Comparison of ENCODE assay signal across 17 cellular contexts in genomic region chr6:74871757-74872156, GRCh38.
DNase-seq lines count a peak whose midpoint lies in the region; ATAC-seq and TF ChIP-seq lines count a peak whose summit lies in the region.
"Had no signal": no experiment of that assay in that cellular context is flagged by ENCODE, and none has a peak within 500 bp of the region (broad histone marks: within the 10 kb centered on the region; RNA-seq: fewer than 3 reads in every experiment).

No MANE protein-coding gene starts in this region.

- 82 to 93% methylated on average over 1 of the region's 1 CpG for WGBS in GM23248 (ENCODE audit: low coverage in 1 of 2, low lambda C conversion rate in 2 of 2, missing lambda C conversion rate in 2 of 2), 2 experiments

- H3K27me3 Mint-ChIP-seq in nephron (ENCODE audit: low read depth) = no peaks in the 10 kb centered on the region
- H3K27me3 Mint-ChIP-seq in CD4-positive, alpha-beta memory T cell = no peaks in the 10 kb centered on the region
- H3K27me3 Mint-ChIP-seq: activated naive CD8-positive, alpha-beta T cell treated with anti-CD3 and anti-CD28 coated beads for 36 hours had no signal

- H3K4me1 ChIP-seq in GM23248 (ENCODE audit: insufficient read depth) (peaks cover 16% of the 10 kb centered on the region), RWPE2 (ENCODE audit: insufficient read depth, poor library complexity, severe bottlenecking) (peaks cover 8% of the 10 kb centered on the region), PC-9 (replicated peaks; ENCODE audit: insufficient read depth) (no peaks in the 10 kb centered on the region)
- no peaks in the 10 kb centered on the region for H3K4me1 ChIP-seq in CD4-positive, alpha-beta memory T cell (ENCODE audit: insufficient read depth, low read length)
- H3K4me1 ChIP-seq: pancreas had no signal

- H3K27me3 ChIP-seq in GM23248 (replicated peaks; ENCODE audit: insufficient read depth) (no peaks in the 10 kb centered on the region), RWPE2 (ENCODE audit: insufficient read depth, poor library complexity, severe bottlenecking) (no peaks in the 10 kb centered on the region), PC-9 (ENCODE audit: insufficient read depth, low read depth) (no peaks in the 10 kb centered on the region)
- no peaks in the 10 kb centered on the region for H3K27me3 ChIP-seq in CD4-positive, alpha-beta memory T cell (ENCODE audit: insufficient read depth, low read length)
- H3K27me3 ChIP-seq: pancreas, SJSA1 had no signal

- peak overlapping the region; percentile 99 to 100 (median 99) for H3K27ac Mint-ChIP-seq in nephron
- no peak overlapping the region for H3K27ac Mint-ChIP-seq in CD4-positive, alpha-beta memory T cell
- H3K27ac Mint-ChIP-seq: activated naive CD8-positive, alpha-beta T cell treated with anti-CD3 and anti-CD28 coated beads for 36 hours; activated T-helper 1 cell treated with anti-CD3 and anti-CD28 coated beads, Interleukin-12 subunit alpha, Interleukin-12 subunit beta, Interleukin-2, Interleukin-4 antibody, amounts not matched to agents 30 ng/mL and 10 ng/mL and 1 ng/mL, durations not matched to agents 14 hours and 24 hours and 36 hours had no signal

- no peak overlapping the region for H2AFZ ChIP-seq in GM23248
- no peak overlapping the region for H2AFZ ChIP-seq in PC-9

- peaks cover 3% of the 10 kb centered on the region for H3K36me3 Mint-ChIP-seq in nephron (ENCODE audit: low read depth)
- H3K36me3 Mint-ChIP-seq in CD4-positive, alpha-beta memory T cell = no peaks in the 10 kb centered on the region
- H3K36me3 Mint-ChIP-seq: activated naive CD8-positive, alpha-beta T cell treated with anti-CD3 and anti-CD28 coated beads for 36 hours had no signal

- no peaks in the 10 kb centered on the region for H3K36me3 ChIP-seq in GM23248 (ENCODE audit: low read depth)
- H3K36me3 ChIP-seq in RWPE2 (ENCODE audit: low read depth) = no peaks in the 10 kb centered on the region
- H3K36me3 ChIP-seq in PC-9 (ENCODE audit: low read depth) = no peaks in the 10 kb centered on the region
- no peaks in the 10 kb centered on the region for H3K36me3 ChIP-seq in CD4-positive, alpha-beta memory T cell (ENCODE audit: insufficient read depth, low read length)
- H3K36me3 ChIP-seq: pancreas, SJSA1 had no signal

- in situ Hi-C loops in GM23248 (cut with MboI) = no loop called here

- H3K9me3 ChIP-seq in GM23248 (ENCODE audit: low read depth) = no peaks in the 10 kb centered on the region
- H3K9me3 ChIP-seq in RWPE2 (ENCODE audit: severe bottlenecking) = no peaks in the 10 kb centered on the region
- no peaks in the 10 kb centered on the region for H3K9me3 ChIP-seq in PC-9 (ENCODE audit: insufficient read depth, low read depth)
- no peaks in the 10 kb centered on the region for H3K9me3 ChIP-seq in CD4-positive, alpha-beta memory T cell (ENCODE audit: control insufficient read depth in 1 of 2, low read length in 2 of 2)
- H3K9me3 ChIP-seq: pancreas, SJSA1 had no signal

- peaks cover 18% of the 10 kb centered on the region for H3K9me3 Mint-ChIP-seq in nephron
- peaks cover 0 to 31% (median 5%) of the 10 kb centered on the region in 8 donors for H3K9me3 Mint-ChIP-seq in CD4-positive, alpha-beta memory T cell
- H3K9me3 Mint-ChIP-seq: activated T-helper 1 cell treated with anti-CD3 and anti-CD28 coated beads, Interleukin-12 subunit alpha, Interleukin-12 subunit beta, Interleukin-2, Interleukin-4 antibody, amounts not matched to agents 30 ng/mL and 10 ng/mL and 1 ng/mL, durations not matched to agents 14 hours and 24 hours and 36 hours had no signal

- H4K20me1 ChIP-seq in GM23248 (ENCODE audit: insufficient read depth) = no peaks in the 10 kb centered on the region
- H4K20me1 ChIP-seq in PC-9 (ENCODE audit: insufficient read depth) = no peaks in the 10 kb centered on the region

- no peak overlapping the region for H3K4me3 Mint-ChIP-seq in nephron
- H3K4me3 Mint-ChIP-seq in CD4-positive, alpha-beta memory T cell = no peak overlapping the region
- H3K4me3 Mint-ChIP-seq: activated naive CD8-positive, alpha-beta T cell treated with anti-CD3 and anti-CD28 coated beads for 36 hours; activated T-helper 1 cell treated with anti-CD3 and anti-CD28 coated beads, Interleukin-12 subunit alpha, Interleukin-12 subunit beta, Interleukin-2, Interleukin-4 antibody, amounts not matched to agents 30 ng/mL and 10 ng/mL and 1 ng/mL, durations not matched to agents 14 hours and 24 hours and 36 hours had no signal

- H3K4me2 ChIP-seq in GM23248 (ENCODE audit: unreplicated experiment) (no peak overlapping the region), PC-9 (no peak overlapping the region)

- TF ChIP-seq CTCF in RWPE2 (IDR thresholded peaks at IDR 0.05; ENCODE audit: poor library complexity, severe bottlenecking) (no peak), nephron (IDR thresholded peaks at IDR 0.05; ENCODE audit: unreplicated experiment in 3 of 3) (no peak), PC-9 (conservative IDR thresholded peaks at IDR 0.05) (no peak)

- ATAC-seq in RWPE2 (ENCODE audit: low read depth) (peak; percentile 73), GM21367 (IDR thresholded peaks at IDR 0.05; ENCODE audit: unreplicated experiment) (no peak)
- ATAC-seq: activated CD4-positive, CD25-positive, alpha-beta regulatory T cell treated with anti-CD3 and anti-CD28 coated beads, Interleukin-2, amount 50 U/mL, for 24 hours; left ventricle myocardium superior; pancreas had no signal

- CTCF ChIA-PET in PC-9 (lab: Charles Lee) = no interaction called here
- CTCF ChIA-PET in CD4-positive, alpha-beta memory T cell (lab: Charles Lee; ENCODE audit: partially characterized antibody) = no interaction called here

- no peaks in the 10 kb centered on the region for H3K79me2 ChIP-seq in GM23248 (ENCODE audit: insufficient read depth)
- no peaks in the 10 kb centered on the region for H3K79me2 ChIP-seq in PC-9 (ENCODE audit: low read depth)

- H3F3A ChIP-seq in GM23248 (ENCODE audit: insufficient read depth) = peaks cover 4% of the 10 kb centered on the region; the same call in 1 of the 2 replicates
- H3F3A ChIP-seq in PC-9 (ENCODE audit: insufficient read depth, low read depth) = no peaks in the 10 kb centered on the region

- H3K4me3 ChIP-seq in GM23248 = no peak overlapping the region
- no peak overlapping the region for H3K4me3 ChIP-seq in RWPE2 (ENCODE audit: severe bottlenecking)
- H3K4me3 ChIP-seq in PC-9 = no peak overlapping the region
- no peak overlapping the region for H3K4me3 ChIP-seq in CD4-positive, alpha-beta memory T cell (ENCODE audit: low read length in 2 of 2)
- H3K4me3 ChIP-seq: pancreas, SJSA1 had no signal

- H3K9ac ChIP-seq in GM23248 = no peak overlapping the region

- H3K27ac ChIP-seq in GM23248 (no peak overlapping the region), RWPE2 (ENCODE audit: poor library complexity, severe bottlenecking) (no peak overlapping the region), epithelial cell of prostate (no peak overlapping the region), PC-9 (no peak overlapping the region)
- H3K27ac ChIP-seq in CD4-positive, alpha-beta memory T cell (ENCODE audit: low read depth, low read length) = no peak overlapping the region
- H3K27ac ChIP-seq: pancreas, SJSA1 had no signal

- no TSS peak for BruUV-seq in PC-9 (replicated peaks; lab: Mats Ljungman, UMichigan)

- peaks cover 41% of the 10 kb centered on the region for H3K4me1 Mint-ChIP-seq in nephron
- no peaks in the 10 kb centered on the region for H3K4me1 Mint-ChIP-seq in CD4-positive, alpha-beta memory T cell
- H3K4me1 Mint-ChIP-seq: activated naive CD8-positive, alpha-beta T cell treated with anti-CD3 and anti-CD28 coated beads for 36 hours had no signal

- H3K9me2 ChIP-seq in GM23248 (ENCODE audit: insufficient read depth) (no peaks in the 10 kb centered on the region), PC-9 (ENCODE audit: insufficient read depth) (no peaks in the 10 kb centered on the region)

- POLR2A ChIA-PET in PC-9 (lab: Charles Lee; ENCODE audit: unreplicated experiment) = no interaction called here
- POLR2A ChIA-PET in CD4-positive, alpha-beta memory T cell (lab: Charles Lee; ENCODE audit: partially characterized antibody) = no interaction called here

- intact Hi-C loops in PC-9 (cut with micrococcal nuclease; ENCODE audit: unreplicated experiment) = no loop called here
- intact Hi-C loops in CD4-positive, alpha-beta memory T cell (cut with micrococcal nuclease) = no loop called here

- DNase-seq in GM23248 (peak; percentile 30), RWPE2 (ENCODE audit: low spot score) (no peak), epithelial cell of prostate (ENCODE audit: low read depth, low spot score) (peak; percentile 61), HUDEP-2 (lab: John Stamatoyannopoulos, UW; ENCODE audit: unreplicated experiment in 76 of 76) (no peak), PC-9 (no peak)
- no peak for DNase-seq in CD4-positive, alpha-beta memory T cell
- DNase-seq: activated naive CD8-positive, alpha-beta T cell treated with anti-CD3 and anti-CD28 coated beads for 36 hours; central memory CD4-positive, alpha-beta T cell; left ventricle myocardium superior; NCI-H526 treated with DMSO at 0.1 percent for 48 hours; pancreas; stimulated activated CD4-positive, alpha-beta T cell treated with anti-CD3 and anti-CD28 coated beads, Interleukin-4, amount 100 ng/mL, for 1 hour had no signal

Comparison
In these comparisons a context has a peak if more than half of its experiments do, and no peak if none do; other contexts are left out.
1. DNase-seq: peak in GM23248 (single experiment) and epithelial cell of prostate (single experiment); none in RWPE2 (single experiment), HUDEP-2 (0 of 76), PC-9 (0 of 2) and CD4-positive, alpha-beta memory T cell (0 of 5).
2. H3K27ac Mint-ChIP-seq: peak in nephron (3 of 3); none in CD4-positive, alpha-beta memory T cell (0 of 7).